14 cellular contexts compared by ENCODE assay signal in the genomic region with DNA sequence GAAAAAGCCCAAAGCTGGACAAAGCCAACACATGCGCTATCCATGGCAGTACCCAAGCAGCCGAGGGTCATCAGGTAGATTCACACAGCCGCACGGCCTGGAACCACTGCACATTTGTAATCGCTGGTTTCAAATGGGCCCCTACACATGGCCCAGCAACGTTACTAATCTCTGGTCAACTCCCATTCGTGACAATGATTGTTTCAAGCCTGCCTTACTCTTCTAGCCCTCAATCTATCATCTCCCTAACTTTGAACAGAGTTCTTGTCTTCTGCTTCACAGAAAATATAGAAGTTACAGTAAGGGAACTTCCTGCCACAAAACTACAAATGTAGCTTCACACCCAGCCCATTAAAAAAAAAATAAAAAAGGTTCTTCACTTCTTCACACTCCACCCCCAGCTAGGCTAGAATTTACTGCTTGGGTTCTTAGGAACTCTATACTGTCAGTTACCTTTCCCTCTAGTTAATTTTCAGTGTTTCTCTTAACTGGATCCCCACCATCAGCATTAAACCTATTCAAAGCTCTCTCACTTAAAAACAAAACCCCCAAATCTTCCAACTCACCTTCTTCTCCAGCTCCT. TPM values are rescaled to one million over a fixed set of nuclear protein-coding genes. Genes with fewer than 3 reads are reported as not detected.
DNase-seq lines count a peak whose midpoint lies in the region; ATAC-seq and TF ChIP-seq lines count a peak whose summit lies in the region.
"Had no signal": no experiment of that assay in that cellular context is flagged by ENCODE, and none has a peak within 500 bp of the region (broad histone marks: within the 10 kb centered on the region; RNA-seq: fewer than 3 reads in every experiment).

No MANE protein-coding gene starts in this region.

- no peak for TF ChIP-seq CTCF in MCF 10A (IDR thresholded peaks at IDR 0.05; ENCODE audit: unreplicated experiment)
- no peak for TF ChIP-seq CTCF in breast epithelium (IDR thresholded peaks at IDR 0.05)
- TF ChIP-seq CTCF in activated CD8-positive, alpha-beta T cell treated with anti-CD3 and anti-CD28 coated beads for 36 hours (IDR thresholded peaks at IDR 0.05), result no peak

- no peaks in the 10 kb centered on the region for H3K4me1 ChIP-seq in breast epithelium
- H3K4me1 ChIP-seq: SJCRH30 had no signal

- H3K36me3 Mint-ChIP-seq in MCF 10A (ENCODE audit: insufficient read depth, unreplicated experiment), result peaks cover 38% of the 10 kb centered on the region
- peaks cover 55% of the 10 kb centered on the region for H3K36me3 Mint-ChIP-seq in activated CD8-positive, alpha-beta T cell treated with anti-CD3 and anti-CD28 coated beads for 36 hours (ENCODE audit: low read depth)

- H3K27ac ChIP-seq in breast epithelium, result no peak overlapping the region
- H3K27ac ChIP-seq: ovary, SJCRH30 had no signal

- peak overlapping the region; percentile 20 for H3K27ac Mint-ChIP-seq in MCF 10A (ENCODE audit: low read depth, unreplicated experiment)
- peak overlapping the region; percentile 70 for H3K27ac Mint-ChIP-seq in activated CD8-positive, alpha-beta T cell treated with anti-CD3 and anti-CD28 coated beads for 36 hours

- H3K9me3 ChIP-seq in breast epithelium, result no peaks in the 10 kb centered on the region
- H3K9me3 ChIP-seq: ovary, SJCRH30 had no signal

- no peak overlapping the region for H3K4me3 Mint-ChIP-seq in MCF 10A (ENCODE audit: unreplicated experiment)
- no peak overlapping the region for H3K4me3 Mint-ChIP-seq in activated CD8-positive, alpha-beta T cell treated with anti-CD3 and anti-CD28 coated beads for 36 hours

- CTCF ChIA-PET in MCF 10A (lab: Yijun Ruan, JAX), result no interaction called here
- CTCF ChIA-PET in activated CD8-positive, alpha-beta T cell treated with anti-CD3 and anti-CD28 coated beads for 36 hours (lab: Charles Lee), result interaction anchor here (1.2 kb wide), 1 partner anchor 361 kb away, joined by 4 read pairs; no protein-coding TSS in a partner anchor

- POLR2A ChIA-PET in MCF 10A (lab: Yijun Ruan, JAX), result interaction anchor here (0.6 kb wide), 1 partner anchor 438 kb away, joined by 3 read pairs; no protein-coding TSS in a partner anchor
- POLR2A ChIA-PET in activated CD8-positive, alpha-beta T cell treated with anti-CD3 and anti-CD28 coated beads for 36 hours (lab: Charles Lee), result interaction anchor here (1.1 to 2.0 kb wide), 2 partner anchors 11 to 43 kb away, joined by 3 to 6 read pairs; no protein-coding TSS in a partner anchor

- no peaks in the 10 kb centered on the region for H3K4me1 Mint-ChIP-seq in MCF 10A (ENCODE audit: insufficient read depth, unreplicated experiment)
- H3K4me1 Mint-ChIP-seq in activated CD8-positive, alpha-beta T cell treated with anti-CD3 and anti-CD28 coated beads for 36 hours (ENCODE audit: low read depth), result peaks cover 32% of the 10 kb centered on the region

- no TSS peak for BruUV-seq in MCF 10A (replicated peaks; lab: Mats Ljungman, UMichigan)

- intact Hi-C loops in MCF 10A (cut with micrococcal nuclease), result no loop called here
- intact Hi-C loops in breast epithelium (cut with DNase I; ENCODE audit: low total_unique reads), result no loop called here
- intact Hi-C loops in activated CD8-positive, alpha-beta T cell treated with anti-CD3 and anti-CD28 coated beads for 36 hours (cut with micrococcal nuclease), result no loop called here

- H3K9me3 Mint-ChIP-seq in MCF 10A (ENCODE audit: unreplicated experiment), result no peaks in the 10 kb centered on the region
- H3K9me3 Mint-ChIP-seq in activated CD8-positive, alpha-beta T cell treated with anti-CD3 and anti-CD28 coated beads for 36 hours, result no peaks in the 10 kb centered on the region

- no peak overlapping the region for H3K4me3 ChIP-seq in breast epithelium
- H3K4me3 ChIP-seq: ovary, SJCRH30 had no signal

- TF ChIP-seq POLR2A in breast epithelium (IDR thresholded peaks at IDR 0.05), result no peak

- H3K27me3 Mint-ChIP-seq in MCF 10A (ENCODE audit: insufficient read depth, unreplicated experiment), result no peaks in the 10 kb centered on the region
- no peaks in the 10 kb centered on the region for H3K27me3 Mint-ChIP-seq in activated CD8-positive, alpha-beta T cell treated with anti-CD3 and anti-CD28 coated beads for 36 hours

- no peaks in the 10 kb centered on the region for H3K36me3 ChIP-seq in breast epithelium
- H3K36me3 ChIP-seq: ovary had no signal

- ATAC-seq in activated CD8-positive, alpha-beta T cell treated with anti-CD3 and anti-CD28 coated beads for 36 hours, result peak; percentile 63
- ATAC-seq in left lobe of liver (peak; percentile 43), HG03521 (IDR thresholded peaks at IDR 0.05; ENCODE audit: unreplicated experiment) (no peak)

- H3K27me3 ChIP-seq in breast epithelium, result no peaks in the 10 kb centered on the region
- H3K27me3 ChIP-seq: ovary, SJCRH30 had no signal

- DNase-seq in MCF 10A (ENCODE audit: unreplicated experiment) (no peak), breast epithelium (ENCODE audit: low spot score in 2 of 2) (no peak), left lobe of liver (ENCODE audit: low spot score) (no peak), NCI-H69 (lab: John Stamatoyannopoulos, UW) (no peak), mucosa of gallbladder (ENCODE audit: low spot score) (no peak)
- DNase-seq in activated CD8-positive, alpha-beta T cell treated with anti-CD3 and anti-CD28 coated beads for 36 hours, result no peak
- DNase-seq: amniotic stem cell; caudate nucleus; effector CD4-positive, alpha-beta T cell; NCI-H146; ovary; SJCRH30; stimulated activated CD4-positive, alpha-beta T cell treated with anti-CD3 and anti-CD28 coated beads, Interleukin-1b, Interleukin-23, amount 100 ng/mL, for 48 hours had no signal

RNA-seq across cellular contexts. Expression of gene CASP3, which starts 24.2 kb away (rescaled TPM):
- total RNA-seq in MCF 10A (2022), result 27.4 and 28.6 TPM in 2 replicates
- 10 to 100 TPM; 16.4 to 20.9 (median 16.6) TPM for total RNA-seq in breast epithelium
- 100 to 1,000 TPM in 1 of 2 experiments, 10 to 100 TPM in 1; 96.9 to 100 TPM for total RNA-seq in activated CD8-positive, alpha-beta T cell treated with anti-CD3 and anti-CD28 coated beads for 36 hours
- 11.3 TPM for total RNA-seq in left lobe of liver
- 20.5 TPM for total RNA-seq in mucosa of gallbladder

RNA-seq across cellular contexts. Expression of gene PRIMPOL, which starts 24.5 kb away (rescaled TPM):
- total RNA-seq in MCF 10A (2022) (19.2 and 20.7 TPM in 2 replicates), breast epithelium (10 to 100 TPM; 15.4 to 25.2 (median 15.7) TPM), left lobe of liver (5.9 TPM), mucosa of gallbladder (15.9 TPM)
- 10 to 100 TPM; 16.9 to 17.3 TPM for total RNA-seq in activated CD8-positive, alpha-beta T cell treated with anti-CD3 and anti-CD28 coated beads for 36 hours
